Comparison of ENCODE assay signal across 27 cellular contexts in genomic region chr18:76562286-76562840, GRCh38.
"Had no signal": no experiment of that assay in that cellular context is flagged by ENCODE, and none has a peak within 500 bp of the region (broad histone marks: within the 10 kb centered on the region; RNA-seq: fewer than 3 reads in every experiment).

No MANE protein-coding gene starts in this region.

- DNase-seq: activated CD4-positive, alpha-beta memory T cell treated with anti-CD3 and anti-CD28 coated beads, Interleukin-2, amount 10 ng/mL, durations not matched to agents 7 days and 5 days; activated CD4-positive, alpha-beta T cell treated with anti-CD3 and anti-CD28 coated beads for 1 hour; activated CD4-positive, alpha-beta T cell treated with anti-CD3 and anti-CD28 coated beads for 48 hours; activated CD4-positive, CD25-positive, alpha-beta regulatory T cell; activated CD8-positive, alpha-beta memory T cell treated with anti-CD3 and anti-CD28 coated beads for 24 hours; activated CD8-positive, alpha-beta memory T cell treated with anti-CD3 and anti-CD28 coated beads, Interleukin-2, amount 10 ng/mL, durations not matched to agents 7 days and 5 days; activated CD8-positive, alpha-beta memory T cell treated with anti-CD3 and anti-CD28 coated beads, Interleukin-2, amount 50 U/mL, for 48 hours; activated effector memory CD4-positive, alpha-beta T cell treated with Interleukin-2 at 50 U/mL for 16 hours; activated naive CD4-positive, alpha-beta T cell treated with anti-CD3 and anti-CD28 coated beads, Interleukin-2, amount 10 ng/mL, durations not matched to agents 7 days and 5 days; activated T-cell treated with anti-CD3 and anti-CD28 coated beads, Interleukin-2, amount 50 U/mL, for 48 hours; amniotic stem cell; aorta; MM.1S; MV-4-11; NCI-H1092; NCI-H1436 treated with DMSO at 0.1 percent for 48 hours; NCI-H1694 treated with DMSO at 0.1 percent for 48 hours; NCI-H2029; NCI-H345; NCI-H524 treated with DMSO at 0.1 percent for 48 hours; SIG-M5; T1000; WERI-Rb-1 had no signal

- H3K9me3 Mint-ChIP-seq: activated CD4-positive, alpha-beta memory T cell treated with anti-CD3 and anti-CD28 coated beads, Interleukin-2, amount 10 ng/mL, durations not matched to agents 7 days and 5 days; activated naive CD4-positive, alpha-beta T cell treated with anti-CD3 and anti-CD28 coated beads, Interleukin-2, amount 10 ng/mL, durations not matched to agents 7 days and 5 days; central memory CD8-positive, alpha-beta T cell had no signal

- ATAC-seq: activated CD8-positive, alpha-beta memory T cell treated with anti-CD3 and anti-CD28 coated beads, Interleukin-2, amount 10 ng/mL, durations not matched to agents 7 days and 5 days; Panc1 had no signal

- H3K4me3 Mint-ChIP-seq: activated CD4-positive, alpha-beta memory T cell treated with anti-CD3 and anti-CD28 coated beads, Interleukin-2, amount 10 ng/mL, durations not matched to agents 7 days and 5 days; activated CD8-positive, alpha-beta memory T cell treated with anti-CD3 and anti-CD28 coated beads, Interleukin-2, amount 10 ng/mL, durations not matched to agents 7 days and 5 days; activated naive CD4-positive, alpha-beta T cell treated with anti-CD3 and anti-CD28 coated beads, Interleukin-2, amount 10 ng/mL, durations not matched to agents 7 days and 5 days; activated naive CD8-positive, alpha-beta T cell; central memory CD8-positive, alpha-beta T cell had no signal

- H3K4me3 ChIP-seq: cardiac muscle cell had no signal

- H3K27me3 Mint-ChIP-seq: activated CD4-positive, alpha-beta memory T cell treated with anti-CD3 and anti-CD28 coated beads, Interleukin-2, amount 10 ng/mL, durations not matched to agents 7 days and 5 days had no signal

- H3K36me3 Mint-ChIP-seq: activated CD8-positive, alpha-beta memory T cell treated with anti-CD3 and anti-CD28 coated beads, Interleukin-2, amount 10 ng/mL, durations not matched to agents 7 days and 5 days; activated naive CD4-positive, alpha-beta T cell treated with anti-CD3 and anti-CD28 coated beads, Interleukin-2, amount 10 ng/mL, durations not matched to agents 7 days and 5 days; activated naive CD8-positive, alpha-beta T cell had no signal

- H3K27ac ChIP-seq: cardiac muscle cell, WERI-Rb-1 had no signal

- H3K36me3 ChIP-seq: cardiac muscle cell, WERI-Rb-1 had no signal

- H3K27me3 ChIP-seq: cardiac muscle cell had no signal

- H3K4me1 Mint-ChIP-seq: activated CD4-positive, alpha-beta memory T cell treated with anti-CD3 and anti-CD28 coated beads, Interleukin-2, amount 10 ng/mL, durations not matched to agents 7 days and 5 days; activated CD8-positive, alpha-beta memory T cell treated with anti-CD3 and anti-CD28 coated beads, Interleukin-2, amount 10 ng/mL, durations not matched to agents 7 days and 5 days; activated naive CD4-positive, alpha-beta T cell treated with anti-CD3 and anti-CD28 coated beads, Interleukin-2, amount 10 ng/mL, durations not matched to agents 7 days and 5 days; central memory CD8-positive, alpha-beta T cell had no signal

- H3K27ac Mint-ChIP-seq: activated CD4-positive, alpha-beta memory T cell treated with anti-CD3 and anti-CD28 coated beads, Interleukin-2, amount 10 ng/mL, durations not matched to agents 7 days and 5 days; activated CD8-positive, alpha-beta memory T cell treated with anti-CD3 and anti-CD28 coated beads, Interleukin-2, amount 10 ng/mL, durations not matched to agents 7 days and 5 days; activated naive CD4-positive, alpha-beta T cell treated with anti-CD3 and anti-CD28 coated beads, Interleukin-2, amount 10 ng/mL, durations not matched to agents 7 days and 5 days; activated naive CD8-positive, alpha-beta T cell had no signal
